In genomic region chr13:40445557-40445990, GRCh38 we compare ENCODE assay signal across 8 cellular contexts.
DNase-seq lines count a peak whose midpoint lies in the region; ATAC-seq and TF ChIP-seq lines count a peak whose summit lies in the region.

No MANE protein-coding gene starts in this region.

- no peak overlapping the region for H3K4me3 Mint-ChIP-seq in type B pancreatic cell

- peaks cover 3% of the 10 kb centered on the region for H3K36me3 Mint-ChIP-seq in type B pancreatic cell

- H3K27ac Mint-ChIP-seq in type B pancreatic cell, result no peak overlapping the region

- H3K4me1 Mint-ChIP-seq in type B pancreatic cell (ENCODE audit: unreplicated experiment), result peaks cover 10% of the 10 kb centered on the region

- TF ChIP-seq POLR2A in tibial nerve (IDR thresholded peaks at IDR 0.05), result no peak

- H3K27ac ChIP-seq in tibial nerve, result no peak overlapping the region

- TF ChIP-seq CTCF in tibial nerve (IDR thresholded peaks at IDR 0.05) (no peak), type B pancreatic cell (conservative IDR thresholded peaks at IDR 0.05) (no peak)

- H3K9me3 Mint-ChIP-seq in type B pancreatic cell, result peaks cover 9% of the 10 kb centered on the region

- intact Hi-C loops in cardiac septum (cut with DNase I), result no loop called here

- DNase-seq in DMS79 (lab: John Stamatoyannopoulos, UW) (peak; percentile 89), GM19238 (ENCODE audit: insufficient read length, low spot score) (peak; percentile 86), RPMI7951 (ENCODE audit: low read depth) (peak; percentile 83), cardiac septum (ENCODE audit: low spot score) (peak; percentile 84), tibial nerve (ENCODE audit: low spot score in 2 of 2) (peak in 1 of 2 donors; percentile 25), type B pancreatic cell (ENCODE audit: extremely low spot score, unreplicated experiment) (no peak), D341Med (ENCODE audit: low spot score) (no peak)

- peaks cover 6 to 26% (median 8%) of the 10 kb centered on the region in 4 donors for H3K4me1 ChIP-seq in tibial nerve

- WGBS in tibial nerve, 2 donors, result 68 to 71% methylated on average over 11 of the region's 11 CpGs

- peak; percentile 25 to 66 for TF ChIP-seq EP300 in tibial nerve (IDR thresholded peaks at IDR 0.05)

- no peaks in the 10 kb centered on the region for H3K36me3 ChIP-seq in tibial nerve

- H3K4me3 ChIP-seq in tibial nerve, result no peak overlapping the region

- peak; percentile 96 for ATAC-seq in HG03108 (IDR thresholded peaks at IDR 0.05; ENCODE audit: unreplicated experiment)

- no peaks in the 10 kb centered on the region for H3K27me3 ChIP-seq in tibial nerve

- no peaks in the 10 kb centered on the region for H3K27me3 Mint-ChIP-seq in type B pancreatic cell

- H3K9me3 ChIP-seq in tibial nerve, result peaks cover 0 to 9% (median 0%) of the 10 kb centered on the region in 4 donors

Comparison
In these comparisons a context has a peak if more than half of its experiments do, and no peak if none do; other contexts are left out.
1. DNase-seq: peak in DMS79 (single experiment), GM19238 (single experiment), RPMI7951 (single experiment) and cardiac septum (single experiment); none in type B pancreatic cell (single experiment) and D341Med (single experiment).